Comparison of ENCODE assay signal across 24 cellular contexts in the genomic region with DNA sequence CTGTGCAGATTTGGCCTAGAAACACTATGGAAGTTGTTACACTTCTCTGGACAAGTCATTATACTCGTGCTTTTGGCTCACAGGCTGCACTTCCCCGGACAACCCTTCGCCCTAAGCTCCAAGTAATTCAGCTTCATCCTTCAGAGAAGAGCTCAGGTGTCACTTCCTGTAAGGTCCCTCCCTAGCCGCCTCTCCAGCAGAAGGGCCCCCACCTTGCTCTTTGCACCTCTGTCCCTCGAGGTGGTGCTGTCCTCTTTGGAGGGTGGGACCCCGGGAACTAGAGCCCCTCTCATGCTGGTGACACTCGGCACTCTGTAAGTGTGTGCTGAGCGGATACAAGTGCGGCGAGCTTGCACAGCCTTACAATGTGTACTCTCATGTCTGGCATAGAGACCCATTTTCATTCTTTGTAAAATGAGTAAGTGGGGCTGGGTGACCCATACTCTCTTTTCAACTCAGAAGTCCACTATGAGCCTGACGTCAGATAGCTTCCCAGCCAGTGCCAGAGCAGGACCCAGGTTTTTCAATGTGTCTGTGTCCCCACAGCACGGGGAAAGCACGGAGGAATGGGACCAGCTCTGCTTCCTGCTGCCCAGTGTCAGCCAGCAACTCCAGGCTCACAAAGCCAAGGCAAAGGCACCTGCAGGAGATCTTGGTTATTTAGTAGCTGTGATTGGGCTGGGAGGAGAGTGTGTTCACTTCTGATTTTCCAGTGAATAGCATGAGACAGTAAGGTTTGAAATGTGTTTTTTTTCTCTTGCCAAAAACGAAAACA.
"Had no signal": no experiment of that assay in that cellular context is flagged by ENCODE, and none has a peak within 500 bp of the region (broad histone marks: within the 10 kb centered on the region; RNA-seq: fewer than 3 reads in every experiment).

No MANE protein-coding gene starts in this region.

- H3K27me3 ChIP-seq: colonic mucosa, suprapubic skin had no signal

- H3K27ac Mint-ChIP-seq: activated B cell treated with CpG ODN at 0.5 μM for 24 hours; activated T-cell treated with anti-CD3 and anti-CD28 coated beads, Interleukin-2, amount 50 U/mL, for 72 hours; naive B cell; T-helper 17 cell; type B pancreatic cell had no signal

- H3K4me3 ChIP-seq: colonic mucosa, esophagus muscularis mucosa, left ventricle myocardium inferior, prostate gland, suprapubic skin had no signal

- FAIRE-seq: keratinocyte, small intestine, TTC549 had no signal

- DNase-seq: activated B cell treated with CpG ODN at 0.5 μM for 24 hours; activated CD4-positive, alpha-beta T cell treated with anti-CD3 and anti-CD28 coated beads for 48 hours; activated CD8-positive, alpha-beta memory T cell treated with anti-CD3 and anti-CD28 coated beads, Interleukin-2, amount 50 U/mL, for 48 hours; activated gamma-delta T cell; activated T-cell treated with anti-CD3 and anti-CD28 coated beads, Interleukin-2, amount 50 U/mL, for 72 hours; amniotic stem cell; caudate nucleus; colonic mucosa; left ventricle myocardium inferior; naive B cell; nucleus accumbens; right cardiac atrium; small intestine; stimulated activated CD4-positive, alpha-beta T cell treated with anti-CD3 and anti-CD28 coated beads, Interleukin-4, amount 100 ng/mL, for 4 hours; stimulated activated CD8-positive, alpha-beta memory T cell treated with anti-CD3 and anti-CD28 coated beads, Interleukin-4, amount 100 ng/mL, for 48 hours; stimulated activated naive CD4-positive, alpha-beta T cell treated with Interleukin-2 at 50 U/mL for 16 hours; T-helper 17 cell had no signal

- ATAC-seq: right cardiac atrium, T-helper 17 cell had no signal

- H3K9me3 ChIP-seq: colonic mucosa, esophagus muscularis mucosa, left ventricle myocardium inferior, prostate gland, suprapubic skin had no signal

- H3K4me1 ChIP-seq: colonic mucosa, left ventricle myocardium inferior, prostate gland had no signal

- H3K36me3 Mint-ChIP-seq: activated naive CD4-positive, alpha-beta T cell treated with anti-CD3 and anti-CD28 coated beads, Interleukin-2, amount 50 U/mL, for 72 hours; naive B cell; type B pancreatic cell had no signal

- H3K9me3 Mint-ChIP-seq: activated B cell treated with CpG ODN at 0.5 μM for 24 hours; activated naive CD4-positive, alpha-beta T cell treated with anti-CD3 and anti-CD28 coated beads, Interleukin-2, amount 50 U/mL, for 72 hours; activated T-cell treated with anti-CD3 and anti-CD28 coated beads, Interleukin-2, amount 50 U/mL, for 72 hours; type B pancreatic cell had no signal

- H3K4me3 Mint-ChIP-seq: activated B cell treated with CpG ODN at 0.5 μM for 24 hours, naive B cell, T-helper 17 cell, type B pancreatic cell had no signal

- H3K36me3 ChIP-seq: colonic mucosa, esophagus muscularis mucosa, left ventricle myocardium inferior, prostate gland, suprapubic skin had no signal

- H3K27ac ChIP-seq: colonic mucosa, esophagus muscularis mucosa, left ventricle myocardium inferior, prostate gland, suprapubic skin had no signal
